In the genomic region with DNA sequence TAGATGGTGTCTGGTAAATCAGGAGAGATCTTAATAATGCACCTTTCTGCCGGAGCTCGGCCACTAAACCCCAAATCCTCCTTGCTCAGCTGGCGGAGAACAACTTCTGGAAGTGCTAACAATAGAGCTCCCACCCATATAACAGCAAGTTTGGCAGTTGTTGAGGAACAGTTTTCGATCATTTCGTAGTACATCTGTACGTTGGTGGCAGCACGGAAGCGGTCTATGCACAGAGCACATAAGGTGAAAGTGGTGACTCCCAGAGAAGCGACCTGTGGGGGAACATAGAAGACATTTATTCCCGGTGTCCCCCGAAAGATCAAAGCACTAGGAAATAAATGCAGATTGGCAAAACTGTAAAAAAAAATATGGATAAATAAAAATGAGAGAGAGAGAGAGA, we compare ENCODE assay signal across 24 cellular contexts. TPM values are rescaled to one million over a fixed set of nuclear protein-coding genes. Genes with fewer than 3 reads are reported as not detected.
"Had no signal": no experiment of that assay in that cellular context is flagged by ENCODE, and none has a peak within 500 bp of the region (broad histone marks: within the 10 kb centered on the region; RNA-seq: fewer than 3 reads in every experiment).

No MANE protein-coding gene starts in this region.

- H3K36me3 ChIP-seq: brain microvascular endothelial cell, gastroesophageal sphincter, heart right ventricle had no signal

- H3K9me3 ChIP-seq: esophagus muscularis mucosa, gastroesophageal sphincter, heart right ventricle had no signal

- H3K27ac ChIP-seq: brain microvascular endothelial cell, esophagus muscularis mucosa, foreskin keratinocyte, gastroesophageal sphincter, heart right ventricle had no signal

- H3K36me3 Mint-ChIP-seq: activated naive CD4-positive, alpha-beta T cell treated with anti-CD3 and anti-CD28 coated beads, Interleukin-2, amount 10 ng/mL, durations not matched to agents 7 days and 5 days; activated naive CD4-positive, alpha-beta T cell treated with anti-CD3 and anti-CD28 coated beads, Interleukin-2, amount 50 U/mL, for 72 hours; activated naive CD8-positive, alpha-beta T cell treated with anti-CD3 and anti-CD28 coated beads, Interleukin-2, amount 10 ng/mL, durations not matched to agents 7 days and 5 days had no signal

- H3K4me1 Mint-ChIP-seq: activated naive CD4-positive, alpha-beta T cell treated with anti-CD3 and anti-CD28 coated beads, Interleukin-2, amount 10 ng/mL, durations not matched to agents 7 days and 5 days; activated naive CD8-positive, alpha-beta T cell treated with anti-CD3 and anti-CD28 coated beads, Interleukin-2, amount 10 ng/mL, durations not matched to agents 7 days and 5 days; central memory CD8-positive, alpha-beta T cell had no signal

- H3K27me3 Mint-ChIP-seq: activated naive CD8-positive, alpha-beta T cell treated with anti-CD3 and anti-CD28 coated beads, Interleukin-2, amount 10 ng/mL, durations not matched to agents 7 days and 5 days had no signal

- ATAC-seq: activated CD8-positive, alpha-beta T cell treated with anti-CD3 and anti-CD28 coated beads for 36 hours; activated naive CD4-positive, alpha-beta T cell treated with anti-CD3 and anti-CD28 coated beads, Interleukin-2, amount 50 U/mL, for 72 hours; foreskin keratinocyte; gastroesophageal sphincter; heart right ventricle had no signal

- H3K27me3 ChIP-seq: brain microvascular endothelial cell, esophagus muscularis mucosa, gastroesophageal sphincter had no signal

- DNase-seq: activated CD4-positive, alpha-beta T cell treated with anti-CD3 and anti-CD28 coated beads for 48 hours; activated CD4-positive, alpha-beta T cell treated with anti-CD3 and anti-CD28 coated beads, Interleukin-2, amount 50 U/mL, for 1 hour; activated CD4-positive, alpha-beta T cell treated with anti-CD3 and anti-CD28 coated beads, Interleukin-2, amount 50 U/mL, for 48 hours; activated CD8-positive, alpha-beta memory T cell treated with anti-CD3 and anti-CD28 coated beads for 24 hours; activated CD8-positive, alpha-beta T cell treated with anti-CD3 and anti-CD28 coated beads for 36 hours; activated gamma-delta T cell; activated naive CD4-positive, alpha-beta T cell; activated naive CD4-positive, alpha-beta T cell treated with anti-CD3 and anti-CD28 coated beads, Interleukin-2, amount 10 ng/mL, durations not matched to agents 7 days and 5 days; activated naive CD8-positive, alpha-beta T cell treated with anti-CD3 and anti-CD28 coated beads, Interleukin-2, amount 10 ng/mL, durations not matched to agents 7 days and 5 days; activated T-cell treated with anti-CD3 and anti-CD28 coated beads, Interleukin-2, amount 50 U/mL, for 48 hours; anterior cingulate cortex; brain microvascular endothelial cell; cortex of kidney; dermis blood vessel endothelial cell; effector CD8-positive, alpha-beta T cell; endodermal cell; foreskin keratinocyte; heart right ventricle; T-helper 2 cell had no signal

- H3K27ac Mint-ChIP-seq: activated CD8-positive, alpha-beta T cell treated with anti-CD3 and anti-CD28 coated beads for 36 hours; activated naive CD4-positive, alpha-beta T cell treated with anti-CD3 and anti-CD28 coated beads, Interleukin-2, amount 10 ng/mL, durations not matched to agents 7 days and 5 days; activated naive CD4-positive, alpha-beta T cell treated with anti-CD3 and anti-CD28 coated beads, Interleukin-2, amount 50 U/mL, for 72 hours; activated naive CD8-positive, alpha-beta T cell treated with anti-CD3 and anti-CD28 coated beads, Interleukin-2, amount 10 ng/mL, durations not matched to agents 7 days and 5 days; endodermal cell had no signal

- H3K4me3 Mint-ChIP-seq: activated CD8-positive, alpha-beta T cell treated with anti-CD3 and anti-CD28 coated beads for 36 hours; activated naive CD4-positive, alpha-beta T cell treated with anti-CD3 and anti-CD28 coated beads, Interleukin-2, amount 10 ng/mL, durations not matched to agents 7 days and 5 days; activated naive CD8-positive, alpha-beta T cell treated with anti-CD3 and anti-CD28 coated beads, Interleukin-2, amount 10 ng/mL, durations not matched to agents 7 days and 5 days; central memory CD8-positive, alpha-beta T cell; endodermal cell had no signal

- H3K9me3 Mint-ChIP-seq: activated CD8-positive, alpha-beta T cell treated with anti-CD3 and anti-CD28 coated beads for 36 hours; activated naive CD4-positive, alpha-beta T cell treated with anti-CD3 and anti-CD28 coated beads, Interleukin-2, amount 10 ng/mL, durations not matched to agents 7 days and 5 days; activated naive CD8-positive, alpha-beta T cell treated with anti-CD3 and anti-CD28 coated beads, Interleukin-2, amount 10 ng/mL, durations not matched to agents 7 days and 5 days; central memory CD8-positive, alpha-beta T cell; endodermal cell had no signal

- H3K4me3 ChIP-seq: esophagus muscularis mucosa, gastroesophageal sphincter, heart right ventricle had no signal

- H3K4me1 ChIP-seq: foreskin keratinocyte, heart right ventricle had no signal

RNA-seq across cellular contexts. Expression of gene GPR37, which starts 18.5 kb away (rescaled TPM):
- total RNA-seq: activated CD8-positive, alpha-beta T cell treated with anti-CD3 and anti-CD28 coated beads for 36 hours; activated naive CD4-positive, alpha-beta T cell treated with anti-CD3 and anti-CD28 coated beads, Interleukin-2, amount 50 U/mL, for 72 hours; activated naive CD8-positive, alpha-beta T cell treated with anti-CD3 and anti-CD28 coated beads, Interleukin-2, amount 10 ng/mL, durations not matched to agents 7 days and 5 days; T-helper 1 cell treated with Interleukin-12 subunit alpha and Interleukin-12 subunit beta and Interleukin-4 antibody, amounts not matched to agents 30 ng/mL and 1 ng/mL, for 36 hours had no signal
